26 cellular contexts compared by ENCODE assay signal in the genomic region with DNA sequence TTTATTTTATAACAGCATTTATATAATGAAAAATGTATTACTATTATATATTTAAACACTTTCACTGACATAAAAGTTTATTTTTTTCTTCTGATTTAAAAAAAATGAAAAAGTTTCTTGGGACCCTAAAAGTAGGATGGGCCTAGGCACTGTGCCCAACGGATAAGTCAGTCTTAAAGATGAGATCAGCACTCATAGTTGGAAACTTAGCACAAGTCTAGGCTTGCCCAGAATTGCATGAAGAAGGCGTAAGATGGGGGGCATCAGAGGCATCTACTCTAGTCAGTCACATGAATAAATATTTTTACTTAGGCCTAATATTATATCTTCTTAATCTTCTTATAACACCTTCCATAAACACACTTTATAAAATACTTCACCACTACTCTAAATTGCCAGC.
"Had no signal": no experiment of that assay in that cellular context is flagged by ENCODE, and none has a peak within 500 bp of the region (broad histone marks: within the 10 kb centered on the region; RNA-seq: fewer than 3 reads in every experiment).

No MANE protein-coding gene starts in this region.

- H3K9ac ChIP-seq: neural progenitor cell, parathyroid adenoma had no signal

- H2AFZ ChIP-seq: neural progenitor cell, parathyroid adenoma had no signal

- H3K79me2 ChIP-seq: parathyroid adenoma had no signal

- H3K27me3 ChIP-seq: neural progenitor cell, ovary, right lobe of liver, sigmoid colon, suprapubic skin, testis, tibial artery, transverse colon, upper lobe of right lung, uterus had no signal

- H3K4me3 ChIP-seq: neural progenitor cell, ovary, psoas muscle, right lobe of liver, sigmoid colon, suprapubic skin, testis, tibial artery, transverse colon, upper lobe of right lung, uterus had no signal

- ATAC-seq: natural killer cell; psoas muscle; right cardiac atrium; right lobe of liver; stimulated activated effector memory CD8-positive, alpha-beta T cell treated with anti-CD3 and anti-CD28 coated beads, Interleukin-12 subunit alpha, Interleukin-12 subunit beta, amount 100 ng/mL, for 72 hours; stimulated activated naive B cell treated with anti-CD40 and anti-IgM and Interleukin-4, amounts not matched to agents 10 μg/mL and 1 μg/mL and 100 μg/mL, for 72 hours; stimulated activated naive CD8-positive, alpha-beta T cell treated with anti-CD3 and anti-CD28 coated beads, Interleukin-15, amount 100 ng/mL, for 72 hours; stimulated activated naive CD8-positive, alpha-beta T cell treated with anti-CD3 and anti-CD28 coated beads, Interleukin-15, Interleukin-2, amounts not matched to agents 100 U/mL and 50 U/mL, for 24 hours; upper lobe of right lung had no signal

- H3K9me3 ChIP-seq: ovary, psoas muscle, right lobe of liver, sigmoid colon, suprapubic skin, testis, transverse colon, upper lobe of right lung, uterus had no signal

- H3K4me1 ChIP-seq: neural progenitor cell, parathyroid adenoma, psoas muscle, right lobe of liver, sigmoid colon, suprapubic skin, testis, tibial artery, transverse colon, upper lobe of right lung, uterus had no signal

- DNase-seq: natural killer cell; occipital lobe; ovary; posterior cingulate gyrus; psoas muscle; right cardiac atrium; right lobe of liver; sigmoid colon; small intestine; stimulated activated CD4-positive, alpha-beta T cell treated with anti-CD3 and anti-CD28 coated beads, Interleukin-15, amount 100 ng/mL, for 24 hours; stimulated activated CD4-positive, alpha-beta T cell treated with anti-CD3 and anti-CD28 coated beads, Interleukin-2, amount 100 ng/mL, for 24 hours; stimulated activated CD4-positive, alpha-beta T cell treated with anti-CD3 and anti-CD28 coated beads, Interleukin-2, amount 100 ng/mL, for 48 hours; stimulated activated CD4-positive, alpha-beta T cell treated with anti-CD3 and anti-CD28 coated beads, Interleukin-4, amount 100 ng/mL, for 24 hours; stimulated activated naive B cell treated with anti-CD40 and anti-IgM and Interleukin-4, amounts not matched to agents 10 μg/mL and 1 μg/mL and 100 μg/mL, for 72 hours; stimulated activated naive CD8-positive, alpha-beta T cell treated with anti-CD3 and anti-CD28 coated beads, Interleukin-15, amount 100 ng/mL, for 72 hours; stimulated activated naive CD8-positive, alpha-beta T cell treated with anti-CD3 and anti-CD28 coated beads, Interleukin-15, Interleukin-2, amounts not matched to agents 100 U/mL and 50 U/mL, for 24 hours; substantia nigra; testis; tibial artery; transverse colon; upper lobe of right lung; uterus had no signal

- H3K4me2 ChIP-seq: neural progenitor cell had no signal

- FAIRE-seq: small intestine had no signal

- H3K36me3 ChIP-seq: neural progenitor cell, ovary, right lobe of liver, sigmoid colon, suprapubic skin, tibial artery, transverse colon, upper lobe of right lung, uterus had no signal

- H3K27ac ChIP-seq: neural progenitor cell, ovary, parathyroid adenoma, psoas muscle, right lobe of liver, sigmoid colon, suprapubic skin, testis, tibial artery, transverse colon, upper lobe of right lung, uterus had no signal
